ENCODE assay signal across 9 cellular contexts in the genomic region with DNA sequence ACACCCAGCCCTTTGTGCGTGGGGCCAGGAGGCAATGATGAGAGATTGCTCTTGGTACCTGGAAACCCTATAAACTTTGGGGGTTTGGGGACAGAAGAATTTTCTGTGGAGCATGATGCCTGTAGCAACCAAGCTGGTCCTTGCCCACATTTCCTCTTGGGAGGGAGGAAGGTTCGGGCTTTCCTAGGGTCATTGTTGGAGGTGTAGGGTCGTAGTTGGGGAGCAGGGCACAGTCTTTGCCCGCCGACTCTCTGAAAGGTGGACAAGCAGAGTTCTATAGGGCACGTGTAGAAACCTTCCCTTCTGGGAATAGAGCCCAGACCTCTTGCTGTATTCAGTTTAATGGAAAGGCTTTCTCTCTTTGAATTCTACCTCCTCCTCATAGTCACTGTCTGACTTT. TPM values are rescaled to one million over a fixed set of nuclear protein-coding genes. Genes with fewer than 3 reads are reported as not detected.
DNase-seq lines count a peak whose midpoint lies in the region; ATAC-seq and TF ChIP-seq lines count a peak whose summit lies in the region.
"Had no signal": no experiment of that assay in that cellular context is flagged by ENCODE, and none has a peak within 500 bp of the region (broad histone marks: within the 10 kb centered on the region; RNA-seq: fewer than 3 reads in every experiment).

No MANE protein-coding gene starts in this region.

- no peak overlapping the region for H3K4ac ChIP-seq in mesendoderm (ENCODE audit: low read depth, low read length)

- no peak overlapping the region for H4K8ac ChIP-seq in mesendoderm (ENCODE audit: low read depth, low read length)

- TSS peak; percentile 39 for BruUV-seq in mammary epithelial cell (replicated peaks; lab: Mats Ljungman, UMichigan)

- H3K27ac ChIP-seq in mammary epithelial cell (ENCODE audit: insufficient read depth, low read depth, low read length) (no peak overlapping the region), mesendoderm (ENCODE audit: low read depth, low read length) (no peak overlapping the region), urinary bladder (ENCODE audit: low read depth) (no peak overlapping the region)

- peaks cover 6% of the 10 kb centered on the region for H3K36me3 Mint-ChIP-seq in activated naive CD4-positive, alpha-beta T cell treated with anti-CD3 and anti-CD28 coated beads, Interleukin-2, amount 50 U/mL, for 24 hours

- H3K23ac ChIP-seq in mesendoderm (ENCODE audit: low read length), result no peak overlapping the region

- H3K27ac Mint-ChIP-seq in activated naive CD4-positive, alpha-beta T cell treated with anti-CD3 and anti-CD28 coated beads, Interleukin-2, amount 50 U/mL, for 24 hours, result peak overlapping the region; percentile 71

- no peak overlapping the region for H4K5ac ChIP-seq in mesendoderm (ENCODE audit: low read length)

- H3K4me2 ChIP-seq in mammary epithelial cell (ENCODE audit: insufficient read depth, low read depth, low read length) (peak overlapping the region; percentile 76), mesendoderm (ENCODE audit: low read length) (peak overlapping the region; percentile 92)

- H3K4me1 ChIP-seq in mammary epithelial cell (ENCODE audit: insufficient read depth, low read length) (peaks cover 10% of the 10 kb centered on the region), mesendoderm (ENCODE audit: control insufficient read depth, low read depth, low read length) (no peaks in the 10 kb centered on the region), urinary bladder (ENCODE audit: insufficient read depth) (no peaks in the 10 kb centered on the region)

- H3K79me1 ChIP-seq in mesendoderm (ENCODE audit: low read length), result peaks cover 25% of the 10 kb centered on the region

- ATAC-seq in GM19395 (IDR thresholded peaks at IDR 0.05; ENCODE audit: unreplicated experiment) (no peak), HG02885 (IDR thresholded peaks at IDR 0.05; ENCODE audit: poor library complexity, unreplicated experiment) (no peak)

- H3K4me3 ChIP-seq in mammary epithelial cell (replicated peaks in 1 of 3; ENCODE audit: insufficient read depth in 1 of 3, low read depth in 2 of 3, low read length in 3 of 3) (peak overlapping the region; percentile 40 to 69 (median 63)), mesendoderm (ENCODE audit: low read length) (no peak overlapping the region), urinary bladder (ENCODE audit: low read depth, low read length) (peak overlapping the region; percentile 57)

- peak overlapping the region; percentile 97 for H3K56ac ChIP-seq in mesendoderm (ENCODE audit: low read length)

- no peak for DNase-seq in activated naive CD4-positive, alpha-beta T cell (lab: John Stamatoyannopoulos, UW)
- DNase-seq in mammary epithelial cell, result no peak
- DNase-seq in mesendoderm, result no peak
- no peak for DNase-seq in NCI-H1436 treated with DMSO at 0.1 percent for 48 hours (lab: John Stamatoyannopoulos, UW)
- DNase-seq: NCI-H446 treated with DMSO at 0.1 percent for 48 hours had no signal

- dilution Hi-C loops in mammary epithelial cell (cut with HindIII; ENCODE audit: low sequenced_read_pairs), result no loop called here

- H2BK120ac ChIP-seq in mesendoderm (ENCODE audit: low read depth, low read length), result no peak overlapping the region

- no peaks in the 10 kb centered on the region for H3K9me3 ChIP-seq in mammary epithelial cell (replicated peaks; ENCODE audit: insufficient read depth, low read length)

- no peak overlapping the region for H2AK5ac ChIP-seq in mesendoderm (ENCODE audit: low read length)

- peak overlapping the region; percentile 89 for H3K4me3 Mint-ChIP-seq in activated naive CD4-positive, alpha-beta T cell treated with anti-CD3 and anti-CD28 coated beads, Interleukin-2, amount 50 U/mL, for 24 hours

- no peaks in the 10 kb centered on the region for H3K9me3 Mint-ChIP-seq in activated naive CD4-positive, alpha-beta T cell treated with anti-CD3 and anti-CD28 coated beads, Interleukin-2, amount 50 U/mL, for 24 hours

- CTCF ChIA-PET in mammary epithelial cell (lab: Charles Lee; ENCODE audit: low non-redundant PET), result no interaction called here

- H3K36me3 ChIP-seq in mammary epithelial cell (ENCODE audit: insufficient read depth, low read length), result no peaks in the 10 kb centered on the region
- no peaks in the 10 kb centered on the region for H3K36me3 ChIP-seq in mesendoderm (ENCODE audit: control insufficient read depth, insufficient read depth, low read length)
- no peaks in the 10 kb centered on the region for H3K36me3 ChIP-seq in urinary bladder (ENCODE audit: insufficient read depth)

- peak overlapping the region; percentile 94 for H2AFZ ChIP-seq in mammary epithelial cell (ENCODE audit: low read depth, low read length)

- WGBS in mammary epithelial cell (ENCODE audit: low coverage, missing lambda C conversion rate), result 84% methylated on average over 5 of the region's 6 CpGs
- WGBS in mesendoderm (ENCODE audit: extremely low coverage, insufficient coverage, low lambda C conversion rate), result no CpG with 5 or more reads among the region's 6 CpGs
- WGBS in urinary bladder, result 54% methylated on average over 6 of the region's 6 CpGs

- intact Hi-C loops in mammary epithelial cell (cut with micrococcal nuclease), result loop anchor here (1.0 kb wide), 1 partner anchor 32 kb away; no protein-coding TSS in a partner anchor

- peaks cover 48% of the 10 kb centered on the region for H3K4me1 Mint-ChIP-seq in activated naive CD4-positive, alpha-beta T cell treated with anti-CD3 and anti-CD28 coated beads, Interleukin-2, amount 50 U/mL, for 24 hours

- H2BK15ac ChIP-seq in mesendoderm (replicated peaks; ENCODE audit: low read depth), result no peak overlapping the region

- no peaks in the 10 kb centered on the region for H3K27me3 Mint-ChIP-seq in activated naive CD4-positive, alpha-beta T cell treated with anti-CD3 and anti-CD28 coated beads, Interleukin-2, amount 50 U/mL, for 24 hours

- peak overlapping the region; percentile 53 for H3K18ac ChIP-seq in mesendoderm (ENCODE audit: low read length)

- TF ChIP-seq CTCF in mammary epithelial cell (conservative IDR thresholded peaks at IDR 0.05 in 1 of 2, IDR thresholded peaks at IDR 0.05 in 1 of 2; ENCODE audit: extremely low read depth in 1 of 2, insufficient read depth in 1 of 2, low read depth in 1 of 2, low read length in 2 of 2), result no peak

- in situ Hi-C loops in mammary epithelial cell (cut with MboI; ENCODE audit: low sequenced_read_pairs in 2 of 2), result no loop called here

- H3K27me3 ChIP-seq in mammary epithelial cell (ENCODE audit: insufficient read depth, low read length) (no peaks in the 10 kb centered on the region), mesendoderm (ENCODE audit: insufficient read depth, low read length, poor library complexity) (no peaks in the 10 kb centered on the region)

- no peaks in the 10 kb centered on the region for H3K79me2 ChIP-seq in mammary epithelial cell (ENCODE audit: insufficient read depth, low read length)
- peaks cover 14% of the 10 kb centered on the region for H3K79me2 ChIP-seq in mesendoderm (ENCODE audit: control insufficient read depth, insufficient read depth, low read length)

- H2BK5ac ChIP-seq in mesendoderm (ENCODE audit: low read length), result no peak overlapping the region

- peaks cover 2% of the 10 kb centered on the region for H4K20me1 ChIP-seq in mammary epithelial cell (ENCODE audit: insufficient read depth, low read length)

- H3K9ac ChIP-seq in mammary epithelial cell (ENCODE audit: insufficient read depth, low read length), result no peak overlapping the region
- H3K9ac ChIP-seq in mesendoderm (ENCODE audit: low read length), result peak overlapping the region; percentile 91

RNA-seq across cellular contexts. Expression of gene PRDM11, which starts 1.4 kb away (rescaled TPM):
- 1 to 10 TPM; 3.3 to 3.4 TPM for total RNA-seq in mammary epithelial cell
- 1.7 TPM for polyA plus RNA-seq in mammary epithelial cell
- 4.2 TPM for polyA minus RNA-seq in mammary epithelial cell
- 5.4 TPM for polyA plus RNA-seq in mesendoderm (2013, experiment 1 of 2)
- polyA plus RNA-seq in mesendoderm (2013, experiment 2 of 2), result 5.4 TPM
- total RNA-seq in urinary bladder, result 13.7 TPM
- 17.2 TPM for polyA plus RNA-seq in urinary bladder
